13 cellular contexts compared by ENCODE assay signal in the genomic region with DNA sequence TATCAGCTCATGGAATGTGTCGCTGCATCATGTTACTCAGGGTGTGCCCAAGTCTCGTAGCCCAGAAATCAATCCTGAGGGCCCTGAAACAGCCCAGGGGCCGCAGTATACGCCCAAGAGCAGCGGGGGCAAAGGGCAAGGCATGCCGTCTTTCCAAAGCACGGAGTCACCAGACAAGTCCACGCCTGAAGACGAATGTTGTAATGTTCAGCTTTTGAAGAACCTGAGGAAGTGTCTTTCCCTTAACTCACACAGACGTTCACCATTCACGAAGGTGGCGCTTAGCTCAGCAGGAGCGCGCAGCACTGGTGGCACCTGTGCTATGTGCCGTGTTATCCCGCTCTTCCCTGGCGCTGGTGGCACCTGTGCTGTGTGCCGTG. TPM values are rescaled to one million over a fixed set of nuclear protein-coding genes. Genes with fewer than 3 reads are reported as not detected.
A peak's percentile ranks its signal among the peaks of the same experiment; 100 is the strongest.
DNase-seq lines count a peak whose midpoint lies in the region; ATAC-seq and FAIRE-seq lines count a peak whose summit lies in the region.
"Had no signal": no experiment of that assay in that cellular context is flagged by ENCODE, and none has a peak within 500 bp of the region (broad histone marks: within the 10 kb centered on the region; RNA-seq: fewer than 3 reads in every experiment).

No MANE protein-coding gene starts in this region.

- no peak for DNase-seq in activated CD4-positive, alpha-beta T cell treated with anti-CD3 and anti-CD28 coated beads for 36 hours
- DNase-seq in activated CD4-positive, alpha-beta T cell treated with anti-CD3 and anti-CD28 coated beads for 4 hours: no peak
- no peak for DNase-seq in activated T-helper 2 cell treated with anti-CD3 and anti-CD28 coated beads, Interferon-gamma antibody, Interleukin-2, Interleukin-4, amounts not matched to agents 10 μg/mL and 5 μg/mL and 100 μg/mL, durations not matched to agents 14 hours and 24 hours and 36 hours (ENCODE audit: low spot score)
- DNase-seq in left colon (peak; percentile 75 to 78), GM19239 (ENCODE audit: insufficient read length, low spot score) (no peak), CD1c-positive myeloid dendritic cell (ENCODE audit: extremely low spot score) (no peak), anterior cingulate cortex (lab: John Stamatoyannopoulos, UW) (no peak)
- peak in 1 of 2 donors; percentile 1 for DNase-seq in stimulated activated effector memory CD8-positive, alpha-beta T cell treated with anti-CD3 and anti-CD28 coated beads, Interleukin-12 subunit alpha, Interleukin-12 subunit beta, amount 100 ng/mL, for 72 hours (ENCODE audit: low spot score in 2 of 2)
- DNase-seq: activated gamma-delta T cell treated with Interleukin-2 at 50 U/mL for 16 hours, NCI-H2029, NCI-H82 had no signal

- POLR2A ChIA-PET in activated CD4-positive, alpha-beta T cell treated with anti-CD3 and anti-CD28 coated beads for 36 hours (lab: Charles Lee): no interaction called here

- CTCF ChIA-PET in activated CD4-positive, alpha-beta T cell treated with anti-CD3 and anti-CD28 coated beads for 36 hours (lab: Charles Lee): no interaction called here

- intact Hi-C loops in activated CD4-positive, alpha-beta T cell treated with anti-CD3 and anti-CD28 coated beads for 36 hours (cut with DNase I, micrococcal nuclease): loop anchor here in 1 of 2 experiments (10.0 kb wide), 1 partner anchor 274 kb away; no protein-coding TSS in a partner anchor
- intact Hi-C loops in activated T-helper 2 cell treated with anti-CD3 and anti-CD28 coated beads, Interferon-gamma antibody, Interleukin-2, Interleukin-4, amounts not matched to agents 10 μg/mL and 5 μg/mL and 100 μg/mL, durations not matched to agents 14 hours and 24 hours and 36 hours (cut with micrococcal nuclease): no loop called here
- intact Hi-C loops in left colon (cut with DNase I, micrococcal nuclease): no loop called here

- peaks cover 62% of the 10 kb centered on the region for H3K36me3 Mint-ChIP-seq in activated CD4-positive, alpha-beta T cell treated with anti-CD3 and anti-CD28 coated beads for 36 hours (ENCODE audit: low read depth)
- peaks cover 78% of the 10 kb centered on the region for H3K36me3 Mint-ChIP-seq in activated T-helper 2 cell treated with anti-CD3 and anti-CD28 coated beads, Interferon-gamma antibody, Interleukin-2, Interleukin-4, amounts not matched to agents 10 μg/mL and 5 μg/mL and 100 μg/mL, durations not matched to agents 14 hours and 24 hours and 36 hours (ENCODE audit: low read depth)
- peaks cover 100% of the 10 kb centered on the region for H3K36me3 Mint-ChIP-seq in stimulated activated effector memory CD8-positive, alpha-beta T cell treated with anti-CD3 and anti-CD28 coated beads, Interleukin-12 subunit alpha, Interleukin-12 subunit beta, amount 100 ng/mL, for 72 hours

- peaks cover 69% of the 10 kb centered on the region for H3K4me1 Mint-ChIP-seq in activated CD4-positive, alpha-beta T cell treated with anti-CD3 and anti-CD28 coated beads for 36 hours
- peaks cover 56% of the 10 kb centered on the region for H3K4me1 Mint-ChIP-seq in activated T-helper 2 cell treated with anti-CD3 and anti-CD28 coated beads, Interferon-gamma antibody, Interleukin-2, Interleukin-4, amounts not matched to agents 10 μg/mL and 5 μg/mL and 100 μg/mL, durations not matched to agents 14 hours and 24 hours and 36 hours (ENCODE audit: low read depth)
- H3K4me1 Mint-ChIP-seq in stimulated activated effector memory CD8-positive, alpha-beta T cell treated with anti-CD3 and anti-CD28 coated beads, Interleukin-12 subunit alpha, Interleukin-12 subunit beta, amount 100 ng/mL, for 72 hours: peaks cover 72% of the 10 kb centered on the region

- no peaks in the 10 kb centered on the region for H3K27me3 Mint-ChIP-seq in activated CD4-positive, alpha-beta T cell treated with anti-CD3 and anti-CD28 coated beads for 36 hours
- H3K27me3 Mint-ChIP-seq in activated T-helper 2 cell treated with anti-CD3 and anti-CD28 coated beads, Interferon-gamma antibody, Interleukin-2, Interleukin-4, amounts not matched to agents 10 μg/mL and 5 μg/mL and 100 μg/mL, durations not matched to agents 14 hours and 24 hours and 36 hours (ENCODE audit: low read depth): no peaks in the 10 kb centered on the region

- peak overlapping the region; percentile 87 for H3K27ac Mint-ChIP-seq in activated CD4-positive, alpha-beta T cell treated with anti-CD3 and anti-CD28 coated beads for 36 hours
- H3K27ac Mint-ChIP-seq in activated T-helper 2 cell treated with anti-CD3 and anti-CD28 coated beads, Interferon-gamma antibody, Interleukin-2, Interleukin-4, amounts not matched to agents 10 μg/mL and 5 μg/mL and 100 μg/mL, durations not matched to agents 14 hours and 24 hours and 36 hours: peak overlapping the region; percentile 44
- H3K27ac Mint-ChIP-seq in stimulated activated effector memory CD8-positive, alpha-beta T cell treated with anti-CD3 and anti-CD28 coated beads, Interleukin-12 subunit alpha, Interleukin-12 subunit beta, amount 100 ng/mL, for 72 hours: peak overlapping the region; percentile 98

- no peak overlapping the region for H3K4me3 Mint-ChIP-seq in activated CD4-positive, alpha-beta T cell treated with anti-CD3 and anti-CD28 coated beads for 36 hours
- no peak overlapping the region for H3K4me3 Mint-ChIP-seq in activated T-helper 2 cell treated with anti-CD3 and anti-CD28 coated beads, Interferon-gamma antibody, Interleukin-2, Interleukin-4, amounts not matched to agents 10 μg/mL and 5 μg/mL and 100 μg/mL, durations not matched to agents 14 hours and 24 hours and 36 hours (ENCODE audit: low read depth)
- H3K4me3 Mint-ChIP-seq in stimulated activated effector memory CD8-positive, alpha-beta T cell treated with anti-CD3 and anti-CD28 coated beads, Interleukin-12 subunit alpha, Interleukin-12 subunit beta, amount 100 ng/mL, for 72 hours: peak overlapping the region; percentile 75

- no peak for ATAC-seq in activated CD4-positive, alpha-beta T cell treated with anti-CD3 and anti-CD28 coated beads for 36 hours
- peak; percentile 56 for ATAC-seq in left colon
- ATAC-seq in stimulated activated effector memory CD8-positive, alpha-beta T cell treated with anti-CD3 and anti-CD28 coated beads, Interleukin-12 subunit alpha, Interleukin-12 subunit beta, amount 100 ng/mL, for 72 hours: no peak

- no peak for FAIRE-seq in GM19239 (lab: Jason Lieb, UNC)
- FAIRE-seq: A204.1, urothelium cell line had no signal

- H3K9me3 Mint-ChIP-seq in activated CD4-positive, alpha-beta T cell treated with anti-CD3 and anti-CD28 coated beads for 36 hours (ENCODE audit: low read depth): no peaks in the 10 kb centered on the region
- H3K9me3 Mint-ChIP-seq in activated T-helper 2 cell treated with anti-CD3 and anti-CD28 coated beads, Interferon-gamma antibody, Interleukin-2, Interleukin-4, amounts not matched to agents 10 μg/mL and 5 μg/mL and 100 μg/mL, durations not matched to agents 14 hours and 24 hours and 36 hours: no peaks in the 10 kb centered on the region
- H3K9me3 Mint-ChIP-seq in stimulated activated effector memory CD8-positive, alpha-beta T cell treated with anti-CD3 and anti-CD28 coated beads, Interleukin-12 subunit alpha, Interleukin-12 subunit beta, amount 100 ng/mL, for 72 hours: no peaks in the 10 kb centered on the region

RNA-seq across cellular contexts. Expression of a gene that starts 18.8 kb away (rescaled TPM):
- total RNA-seq in activated CD4-positive, alpha-beta T cell treated with anti-CD3 and anti-CD28 coated beads for 36 hours: 10 to 100 TPM; 28.9 to 54.1 TPM
- 11.0 and 13.7 TPM in 2 replicates for total RNA-seq in activated T-helper 2 cell treated with anti-CD3 and anti-CD28 coated beads, Interferon-gamma antibody, Interleukin-2, Interleukin-4, amounts not matched to agents 10 μg/mL and 5 μg/mL and 100 μg/mL, durations not matched to agents 14 hours and 24 hours and 36 hours
- 1 to 10 TPM; 1.7 to 7.2 TPM for total RNA-seq in left colon

RNA-seq across cellular contexts. Expression of a gene that starts 45.1 kb away (rescaled TPM):
- total RNA-seq in activated CD4-positive, alpha-beta T cell treated with anti-CD3 and anti-CD28 coated beads for 36 hours: 10 to 100 TPM; 30.3 to 43.2 TPM
- total RNA-seq in activated T-helper 2 cell treated with anti-CD3 and anti-CD28 coated beads, Interferon-gamma antibody, Interleukin-2, Interleukin-4, amounts not matched to agents 10 μg/mL and 5 μg/mL and 100 μg/mL, durations not matched to agents 14 hours and 24 hours and 36 hours: 8.8 and 11.4 TPM in 2 replicates
- total RNA-seq in left colon: 10 to 100 TPM; 13.1 to 17.5 TPM

Comparison
In these comparisons a context has a peak if more than half of its experiments do, and no peak if none do; other contexts are left out.
1. DNase-seq: peak in left colon (2 of 2); none in activated CD4-positive, alpha-beta T cell treated with anti-CD3 and anti-CD28 coated beads for 36 hours (single experiment), activated CD4-positive, alpha-beta T cell treated with anti-CD3 and anti-CD28 coated beads for 4 hours (0 of 2), activated T-helper 2 cell treated with anti-CD3 and anti-CD28 coated beads, Interferon-gamma antibody, Interleukin-2, Interleukin-4, amounts not matched to agents 10 μg/mL and 5 μg/mL and 100 μg/mL, durations not matched to agents 14 hours and 24 hours and 36 hours (single experiment), GM19239 (single experiment), CD1c-positive myeloid dendritic cell (single experiment) and anterior cingulate cortex (0 of 58).
2. H3K27ac Mint-ChIP-seq: peak in every context shown above with its lines; median percentile 98 in stimulated activated effector memory CD8-positive, alpha-beta T cell treated with anti-CD3 and anti-CD28 coated beads, Interleukin-12 subunit alpha, Interleukin-12 subunit beta, amount 100 ng/mL, for 72 hours; 87 in activated CD4-positive, alpha-beta T cell treated with anti-CD3 and anti-CD28 coated beads for 36 hours; 44 in activated T-helper 2 cell treated with anti-CD3 and anti-CD28 coated beads, Interferon-gamma antibody, Interleukin-2, Interleukin-4, amounts not matched to agents 10 μg/mL and 5 μg/mL and 100 μg/mL, durations not matched to agents 14 hours and 24 hours and 36 hours.